Comparison of ENCODE assay signal across 12 cellular contexts in genomic region chr2:39431592-39432316, GRCh38. TPM values are rescaled to one million over a fixed set of nuclear protein-coding genes. Genes with fewer than 3 reads are reported as not detected.
DNase-seq lines count a peak whose midpoint lies in the region; ATAC-seq and TF ChIP-seq lines count a peak whose summit lies in the region.
"Had no signal": no experiment of that assay in that cellular context is flagged by ENCODE, and none has a peak within 500 bp of the region (broad histone marks: within the 10 kb centered on the region; RNA-seq: fewer than 3 reads in every experiment).

No MANE protein-coding gene starts in this region.

- H2BK12ac ChIP-seq in H9 (ENCODE audit: insufficient read length, low read depth, low read length) = no peak overlapping the region

- H3K4me1 Mint-ChIP-seq in H9 (peaks cover 75 to 76% of the 10 kb centered on the region in 2 experiments), brain (peaks cover 78% of the 10 kb centered on the region)

- no peak overlapping the region for H3K56ac ChIP-seq in H9 (ENCODE audit: insufficient read length, low read depth, low read length)

- no peak overlapping the region for H3K18ac ChIP-seq in H9 (ENCODE audit: insufficient read length, low read depth, low read length)

- H3K27ac ChIP-seq in H9 (ENCODE audit: insufficient read length, low read depth, low read length) (no peak overlapping the region), lung (ENCODE audit: low read depth in 1 of 2, low read length in 1 of 2) (no peak overlapping the region), MM.1S (ENCODE audit: low read length) (no peak overlapping the region), coronary artery (no peak overlapping the region)

- H3K27me3 ChIP-seq in H9 (ENCODE audit: insufficient read depth, low read length) (no peaks in the 10 kb centered on the region), lung (ENCODE audit: control insufficient read depth, insufficient read depth) (no peaks in the 10 kb centered on the region), MM.1S (replicated peaks; ENCODE audit: insufficient read depth, low read length) (no peaks in the 10 kb centered on the region)

- H3K27ac Mint-ChIP-seq in H9 (peak overlapping the region; percentile 16 to 87 (median 24); a peak in 4 of 7 replicates), brain (no peak overlapping the region)
- H3K27ac Mint-ChIP-seq: activated CD8-positive, alpha-beta memory T cell treated with anti-CD3 and anti-CD28 coated beads, Interleukin-2, amount 10 ng/mL, durations not matched to agents 7 days and 5 days had no signal

- H2BK20ac ChIP-seq in H9 (ENCODE audit: low read depth, low read length, poor library complexity, severe bottlenecking) = no peak overlapping the region

- H4K20me1 ChIP-seq in H9 (ENCODE audit: control insufficient read depth, insufficient read depth, insufficient read length) (no peaks in the 10 kb centered on the region), MM.1S (ENCODE audit: insufficient read depth, low read length) (peaks cover 4% of the 10 kb centered on the region; the same call in 1 of the 2 replicates)

- H3K4me3 ChIP-seq in AG10803 (ENCODE audit: low read length) = no peak overlapping the region
- H3K4me3 ChIP-seq in lung = no peak overlapping the region
- H3K4me3 ChIP-seq in MM.1S (ENCODE audit: low read length) = no peak overlapping the region
- no peak overlapping the region for H3K4me3 ChIP-seq in coronary artery

- H2AFZ ChIP-seq in H9 (ENCODE audit: low read length) (no peak overlapping the region), MM.1S (ENCODE audit: low read length) (no peak overlapping the region)

- H4K5ac ChIP-seq in H9 (ENCODE audit: insufficient read length, low read depth, low read length) = no peak overlapping the region

- H3K4me2 ChIP-seq in H9 (ENCODE audit: insufficient read depth, insufficient read length, low read length) = peak overlapping the region; percentile 26
- H3K4me2 ChIP-seq in MM.1S (ENCODE audit: low read depth, low read length) = no peak overlapping the region
- H3K4me2 ChIP-seq: SK-N-SH had no signal

- H3K4ac ChIP-seq in H9 (ENCODE audit: low read depth, low read length) = no peak overlapping the region

- H3K79me1 ChIP-seq in H9 (ENCODE audit: insufficient read depth, low read depth, low read length, poor library complexity, severe bottlenecking) = peaks cover 8% of the 10 kb centered on the region

- H3K27me3 Mint-ChIP-seq in H9 (ENCODE audit: low read depth) (no peaks in the 10 kb centered on the region), brain (peaks cover 7% of the 10 kb centered on the region)
- H3K27me3 Mint-ChIP-seq: activated CD8-positive, alpha-beta memory T cell treated with anti-CD3 and anti-CD28 coated beads, Interleukin-2, amount 10 ng/mL, durations not matched to agents 7 days and 5 days had no signal

- no peak overlapping the region for H4K91ac ChIP-seq in H9 (ENCODE audit: insufficient read length, low read depth, low read length)

- no peak overlapping the region for H2BK5ac ChIP-seq in H9 (ENCODE audit: insufficient read length, low read length)

- no peak overlapping the region for H2BK15ac ChIP-seq in H9 (ENCODE audit: low read depth, low read length)

- H3K9me2 ChIP-seq in MM.1S (replicated peaks; ENCODE audit: insufficient read depth, low read length) = no peaks in the 10 kb centered on the region
- H3K9me2 ChIP-seq: SK-N-SH had no signal

- H2BK120ac ChIP-seq in H9 (ENCODE audit: low read depth, low read length, poor library complexity, severe bottlenecking) = no peak overlapping the region

- H3K14ac ChIP-seq in H9 (ENCODE audit: insufficient read depth, low read length) = no peak overlapping the region

- no peak overlapping the region for H4K8ac ChIP-seq in H9 (replicated peaks; ENCODE audit: insufficient read length, low read depth, low read length)

- DNase-seq in AG10803 (ENCODE audit: low read depth) (peak; percentile 54), H9 (no peak), lung (ENCODE audit: low spot score) (no peak), MM.1S (no peak), NCI-H2171 treated with DMSO at 0.1 percent for 48 hours (lab: John Stamatoyannopoulos, UW) (no peak), coronary artery (ENCODE audit: low spot score) (no peak), GM10266 (ENCODE audit: extremely low spot score) (no peak)
- DNase-seq: activated CD8-positive, alpha-beta memory T cell treated with anti-CD3 and anti-CD28 coated beads, Interleukin-2, amount 10 ng/mL, durations not matched to agents 7 days and 5 days; H7; NCI-H2029 treated with DMSO at 0.1 percent for 48 hours; SK-N-SH had no signal

- H3K4me1 ChIP-seq in H9 (ENCODE audit: insufficient read depth, low read length) (peaks cover 12% of the 10 kb centered on the region), lung (ENCODE audit: control insufficient read depth in 2 of 2, insufficient read depth in 2 of 2, low read length in 2 of 2) (peaks cover 5 to 28% of the 10 kb centered on the region in 2 donors), MM.1S (ENCODE audit: low read length) (peaks cover 18% of the 10 kb centered on the region)

- H3K36me3 ChIP-seq in lung (ENCODE audit: control insufficient read depth in 2 of 2, insufficient read depth in 2 of 2, low read length in 2 of 2) (no peaks in the 10 kb centered on the region), MM.1S (replicated peaks; ENCODE audit: insufficient read depth, low read length) (no peaks in the 10 kb centered on the region)

- peak overlapping the region in 1 of 2 experiments; percentile 43; a peak in 3 of 5 replicates for H3K4me3 Mint-ChIP-seq in H9
- peak overlapping the region in 4 of 5 experiments; percentile 13 to 91 (median 30) for H3K4me3 Mint-ChIP-seq in brain
- H3K4me3 Mint-ChIP-seq: activated CD8-positive, alpha-beta memory T cell treated with anti-CD3 and anti-CD28 coated beads, Interleukin-2, amount 10 ng/mL, durations not matched to agents 7 days and 5 days had no signal

- WGBS in H9 (ENCODE audit: extremely low coverage, insufficient read length, low lambda C conversion rate) = no CpG with 5 or more reads among the region's 3 CpGs
- 47 to 52% methylated on average over 3 of the region's 3 CpGs for WGBS in lung, 2 donors

- no peaks in the 10 kb centered on the region; a peak in 1 of 5 replicates for H3K9me3 Mint-ChIP-seq in H9
- no peaks in the 10 kb centered on the region for H3K9me3 Mint-ChIP-seq in brain

- no peak overlapping the region for H3T11ph ChIP-seq in H9 (ENCODE audit: low read length)

- H3K79me2 ChIP-seq in H9 (ENCODE audit: insufficient read depth, low read length) = peaks cover 50% of the 10 kb centered on the region; the same call in 1 of the 2 replicates
- H3K79me2 ChIP-seq in MM.1S (ENCODE audit: low read length) = peaks cover 100% of the 10 kb centered on the region

- TF ChIP-seq CTCF in AG10803 (conservative IDR thresholded peaks at IDR 0.05; ENCODE audit: low read length) = no peak
- no peak for TF ChIP-seq CTCF in H9 (conservative IDR thresholded peaks at IDR 0.05)
- no peak for TF ChIP-seq CTCF in brain (conservative IDR thresholded peaks at IDR 0.05)
- no peak for TF ChIP-seq CTCF in lung (IDR thresholded peaks at IDR 0.05; ENCODE audit: control extremely low read depth, extremely low read depth)
- TF ChIP-seq CTCF in MM.1S (IDR thresholded peaks at IDR 0.05; ENCODE audit: low read length) = no peak
- no peak for TF ChIP-seq CTCF in coronary artery (IDR thresholded peaks at IDR 0.05)
- TF ChIP-seq CTCF in GM10266 (IDR thresholded peaks at IDR 0.05; ENCODE audit: control insufficient read depth, insufficient read depth, low read depth, missing control alignments) = no peak

- ATAC-seq in lung (ENCODE audit: insufficient read depth, low FRiP score) = peak; percentile 35
- ATAC-seq: activated CD8-positive, alpha-beta memory T cell treated with anti-CD3 and anti-CD28 coated beads, Interleukin-2, amount 10 ng/mL, durations not matched to agents 7 days and 5 days had no signal

- H3K9ac ChIP-seq in H9 (ENCODE audit: extremely low read depth, insufficient read length, low read length) = no peak overlapping the region
- H3K9ac ChIP-seq in MM.1S (ENCODE audit: low read length) = no peak overlapping the region
- H3K9ac ChIP-seq: SK-N-SH had no signal

- H3K36me3 Mint-ChIP-seq in H9 (ENCODE audit: insufficient read depth in 1 of 3, low read depth in 3 of 3) = peaks cover 0 to 2% (median 0%) of the 10 kb centered on the region in 3 experiments; a peak in 2 of 7 replicates
- H3K36me3 Mint-ChIP-seq in brain = peaks cover 20% of the 10 kb centered on the region
- H3K36me3 Mint-ChIP-seq: activated CD8-positive, alpha-beta memory T cell treated with anti-CD3 and anti-CD28 coated beads, Interleukin-2, amount 10 ng/mL, durations not matched to agents 7 days and 5 days had no signal

- H2AK5ac ChIP-seq in H9 (ENCODE audit: insufficient read length, low read length) = no peak overlapping the region

- no peak overlapping the region for H3K23ac ChIP-seq in H9 (ENCODE audit: insufficient read length, low read depth, low read length)

- no peaks in the 10 kb centered on the region; the same call in 1 of the 2 replicates for H3F3A ChIP-seq in MM.1S (ENCODE audit: insufficient read depth, low read length)

- H3K23me2 ChIP-seq in H9 (ENCODE audit: insufficient read length, low read depth, low read length, poor library complexity, severe bottlenecking) = peaks cover 10% of the 10 kb centered on the region

- H3K9me3 ChIP-seq in H9 (ENCODE audit: control insufficient read depth, low read depth, low read length) = no peaks in the 10 kb centered on the region
- no peaks in the 10 kb centered on the region for H3K9me3 ChIP-seq in lung (ENCODE audit: control insufficient read depth in 2 of 2, insufficient read depth in 1 of 2, low read length in 1 of 2)
- no peaks in the 10 kb centered on the region for H3K9me3 ChIP-seq in MM.1S (replicated peaks; ENCODE audit: insufficient read depth, low read length)
- H3K9me3 ChIP-seq: SK-N-SH had no signal

RNA-seq across cellular contexts. Expression of gene MAP4K3, which starts 5.3 kb away (rescaled TPM):
- total RNA-seq in H9 (2021) = 34.6 and 37.9 TPM in 2 replicates
- 8.6 TPM for polyA plus RNA-seq in brain (ENCODE audit: insufficient read depth, low read depth, low replicate concordance)
- 10 to 100 TPM; 38.6 to 97.9 TPM for total RNA-seq in lung
- polyA plus RNA-seq in lung = 10 to 100 TPM in 1 of 2 donors, 1 to 10 TPM in 1; 9.9 to 15.5 TPM

Comparison
In these comparisons a context has a peak if more than half of its experiments do, and no peak if none do; other contexts are left out.
1. H3K27ac Mint-ChIP-seq: peak in H9 (3 of 3); none in brain (0 of 5).